In genomic region chr18:2905802-2906521, GRCh38 we compare ENCODE assay signal across 8 cellular contexts. TPM values are rescaled to one million over a fixed set of nuclear protein-coding genes. Genes with fewer than 3 reads are reported as not detected.
A peak's percentile ranks its signal among the peaks of the same experiment; 100 is the strongest.
DNase-seq lines count a peak whose midpoint lies in the region; FAIRE-seq and TF ChIP-seq lines count a peak whose summit lies in the region.

No MANE protein-coding gene starts in this region.

- CTCF ChIA-PET in HEK293 (lab: Yijun Ruan, JAX) = no interaction called here

- no peaks in the 10 kb centered on the region for H3K36me3 ChIP-seq in HEK293 (ENCODE audit: control insufficient read depth in 2 of 2, insufficient read depth in 1 of 2, low read length in 2 of 2)

- peak; percentile 70 for DNase-seq in GM12891 (ENCODE audit: insufficient read length, low spot score)
- DNase-seq in NCI-H2227 treated with DMSO at 0.1 percent for 48 hours (lab: John Stamatoyannopoulos, UW) = peak; percentile 21
- peak; percentile 38 for DNase-seq in activated T-helper 1 cell treated with Interleukin-2 at 50 U/mL for 16 hours (ENCODE audit: low read depth)
- DNase-seq in head of caudate nucleus = peak in 31 of 42 donors; percentile 9 to 63 (median 38)
- DNase-seq in pons (ENCODE audit: low spot score) = peak; percentile 29
- DNase-seq in NCI-H2107 (lab: John Stamatoyannopoulos, UW) = no peak
- no peak for DNase-seq in NCI-H345 (lab: John Stamatoyannopoulos, UW)

- TF ChIP-seq POLR2A in GM12891 (IDR thresholded peaks at IDR 0.05; ENCODE audit: low read depth, low read length) = 0 out of 2 replicates have a peak, but pooled peaks have one; percentile 42

- POLR2A ChIA-PET in HEK293 (lab: Yijun Ruan, JAX) = interaction anchor here (0.6 to 0.7 kb wide), 2 partner anchors 17 to 578 kb away, joined by 3 to 5 read pairs; no protein-coding TSS in a partner anchor

- H3K4me1 ChIP-seq in HEK293 (ENCODE audit: control insufficient read depth, insufficient read depth, low read length) = no peaks in the 10 kb centered on the region

- peak; percentile 76 for FAIRE-seq in GM12891 (lab: Jason Lieb, UNC)

- intact Hi-C loops in head of caudate nucleus (cut with DNase I) = no loop called here

- no peaks in the 10 kb centered on the region for H3K9me3 ChIP-seq in HEK293 (ENCODE audit: control insufficient read depth, insufficient read depth, low read depth, low read length)

- peak overlapping the region; percentile 60; the same call in 1 of the 2 replicates for H3K27ac ChIP-seq in HEK293 (ENCODE audit: extremely low read depth, low read depth, low read length)

- TF ChIP-seq CTCF in HEK293 (tag by site-specific recombination; IDR thresholded peaks at IDR 0.05) = no peak

- peak overlapping the region; percentile 4; the same call in 1 of the 2 replicates for H3K4me3 ChIP-seq in HEK293 (ENCODE audit: low read depth, low read length)

TF ChIP-seq in GM12891, 5 proteins besides CTCF, POLR2A, EP300 and RAD21:
- TF ChIP-seq SPI1 (IDR thresholded peaks at IDR 0.05; ENCODE audit: low read depth, low read length) (no peak), TAF1 (IDR thresholded peaks at IDR 0.05; ENCODE audit: low read depth, low read length) (0 out of 2 replicates have a peak, but pooled peaks have one; percentile 54), POU2F2 (IDR thresholded peaks at IDR 0.05; ENCODE audit: low read depth, low read length) (no peak), PAX5 (IDR thresholded peaks at IDR 0.05; ENCODE audit: insufficient read depth, low read length, severe bottlenecking) (no peak), POLR2AphosphoS5 (IDR thresholded peaks at IDR 0.05; ENCODE audit: low read depth, low read length) (peak; percentile 54; the same call in 1 of the 2 replicates)

TF ChIP-seq in HEK293, 187 proteins besides CTCF, POLR2A, EP300 and RAD21:
- TF ChIP-seq ZNF354C (tag by site-specific recombination; IDR thresholded peaks at IDR 0.05; ENCODE audit: borderline replicate concordance, low read depth) = no peak
- no peak for TF ChIP-seq ZNF184 (tag by site-specific recombination; IDR thresholded peaks at IDR 0.05)
- TF ChIP-seq ZNF140 (tag by site-specific recombination; IDR thresholded peaks at IDR 0.05) = no peak
- no peak for TF ChIP-seq ZSCAN16 (tag by site-specific recombination; IDR thresholded peaks at IDR 0.05)
- TF ChIP-seq ZBTB7A (tag by site-specific recombination; IDR thresholded peaks at IDR 0.05; ENCODE audit: low read depth) = no peak
- TF ChIP-seq PRDM10 (tag by site-specific recombination; IDR thresholded peaks at IDR 0.05) = no peak
- no peak for TF ChIP-seq ZNF239 (tag by site-specific recombination; IDR thresholded peaks at IDR 0.05)
- no peak for TF ChIP-seq ZNF416 (tag by site-specific recombination; IDR thresholded peaks at IDR 0.05)
- no peak for TF ChIP-seq YY2 (tag by site-specific recombination; IDR thresholded peaks at IDR 0.05)
- no peak for TF ChIP-seq ZNF2 (tag by site-specific recombination; IDR thresholded peaks at IDR 0.05)
- no peak for TF ChIP-seq KLF17 (tag by site-specific recombination; IDR thresholded peaks at IDR 0.05)
TF ChIP-seq in HEK293: peak in this region for 0.

RNA-seq across cellular contexts. Expression of gene EMILIN2, which starts 59.2 kb away (rescaled TPM):
- 8.2 TPM for polyA plus RNA-seq in GM12891 (2012; ENCODE audit: low read depth, missing spikeins)

Comparison
In these comparisons a context has a peak if more than half of its experiments do, and no peak if none do; other contexts are left out.
1. DNase-seq: peak in GM12891 (single experiment), NCI-H2227 treated with DMSO at 0.1 percent for 48 hours (single experiment), activated T-helper 1 cell treated with Interleukin-2 at 50 U/mL for 16 hours (single experiment), head of caudate nucleus (31 of 42) and pons (single experiment); none in NCI-H2107 (single experiment) and NCI-H345 (single experiment).